ENCODE assay signal across 9 cellular contexts in genomic region chr17:20440665-20441064, GRCh38. TPM values are rescaled to one million over a fixed set of nuclear protein-coding genes. Genes with fewer than 3 reads are reported as not detected.
"Had no signal": no experiment of that assay in that cellular context is flagged by ENCODE, and none has a peak within 500 bp of the region (broad histone marks: within the 10 kb centered on the region; RNA-seq: fewer than 3 reads in every experiment).

No MANE protein-coding gene starts in this region.

RNA-seq across cellular contexts. Expression of gene LGALS9B, which starts 26.7 kb away (rescaled TPM):
- total RNA-seq: activated CD8-positive, alpha-beta T cell treated with anti-CD3 and anti-CD28 coated beads for 36 hours; activated T-cell treated with anti-CD3 and anti-CD28 coated beads, Interleukin-2, amount 50 U/mL, for 4 hours; activated T-helper 17 cell treated with anti-CD3 and anti-CD28 coated beads, Interleukin-2, amount 50 U/mL, for 72 hours; astrocyte; chondrocyte; dermis microvascular lymphatic vessel endothelial cell; fibroblast of lung; frontal cortex; WTC11 had no signal
- polyA plus RNA-seq: fibroblast of lung had no signal
